ENCODE assay signal across 24 cellular contexts in the genomic region with DNA sequence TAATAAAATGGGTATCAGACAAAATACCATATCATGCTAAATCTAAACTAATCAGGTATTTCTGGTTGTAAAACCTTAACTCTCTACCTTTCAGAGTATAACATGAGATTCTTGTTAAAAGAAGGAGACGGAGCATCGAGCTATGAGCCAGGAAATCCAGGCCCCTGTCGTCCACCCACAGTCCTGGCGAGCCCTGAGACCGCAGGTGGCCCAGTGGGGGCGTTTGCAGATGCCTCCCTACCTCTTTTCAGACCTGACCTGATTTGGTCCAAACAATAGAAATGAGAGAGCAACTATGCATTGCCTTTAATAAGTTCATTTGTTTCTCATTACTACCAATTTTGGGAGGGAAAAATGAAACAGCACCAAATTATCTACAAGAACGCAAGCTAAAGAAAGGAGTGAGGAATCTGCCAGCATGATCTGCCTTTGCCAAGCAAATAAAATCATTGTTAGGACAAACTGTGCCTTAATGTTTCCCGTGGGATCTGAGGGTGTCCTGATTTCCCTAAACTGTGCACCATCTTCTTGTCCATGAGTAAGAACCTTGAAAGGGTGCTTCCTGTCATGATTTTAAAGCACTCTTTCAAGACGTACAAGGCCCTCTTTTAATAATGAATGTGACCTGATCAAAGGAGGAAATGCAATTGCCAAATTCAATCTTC.
"Had no signal": no experiment of that assay in that cellular context is flagged by ENCODE, and none has a peak within 500 bp of the region (broad histone marks: within the 10 kb centered on the region; RNA-seq: fewer than 3 reads in every experiment).

No MANE protein-coding gene starts in this region.

- H3K4me1 ChIP-seq: esophagus squamous epithelium, parathyroid adenoma, psoas muscle, spleen, upper lobe of left lung, uterus had no signal

- H3K9me3 ChIP-seq: esophagus squamous epithelium, psoas muscle, thoracic aorta, tibial nerve, upper lobe of left lung, uterus had no signal

- H3K36me3 ChIP-seq: esophagus squamous epithelium, neural progenitor cell, spleen, thoracic aorta, tibial nerve, upper lobe of left lung, uterus had no signal

- DNase-seq: cortex of kidney; effector memory CD8-positive, alpha-beta T cell; erythroblast; esophagus squamous epithelium; hypothalamus; immature natural killer cell; left ventricle myocardium superior; mesenchymal stem cell; mucosa of descending colon; naive B cell; psoas muscle; right cardiac atrium; spleen; stimulated activated CD4-positive, alpha-beta T cell treated with anti-CD3 and anti-CD28 coated beads, Interleukin-4, amount 100 ng/mL, for 4 hours; stimulated activated naive CD8-positive, alpha-beta T cell treated with anti-CD3 and anti-CD28 coated beads, Interleukin-15, Interleukin-2, amounts not matched to agents 100 U/mL and 50 U/mL, for 24 hours; substantia nigra; upper lobe of left lung; uterus had no signal

- H3K27ac ChIP-seq: esophagus squamous epithelium, neural progenitor cell, parathyroid adenoma, psoas muscle, skin epidermis, spleen, thoracic aorta, tibial nerve, upper lobe of left lung, uterus had no signal

- H3K27me3 ChIP-seq: neural progenitor cell, spleen, tibial nerve, upper lobe of left lung, uterus had no signal

- ATAC-seq: effector memory CD8-positive, alpha-beta T cell; left ventricle myocardium superior; mucosa of descending colon; psoas muscle; right cardiac atrium; stimulated activated memory B cell treated with anti-CD40 and anti-IgM and Interleukin-4, amounts not matched to agents 10 μg/mL and 1 μg/mL and 100 μg/mL, for 72 hours; stimulated activated naive CD8-positive, alpha-beta T cell treated with anti-CD3 and anti-CD28 coated beads, Interleukin-15, Interleukin-2, amounts not matched to agents 100 U/mL and 50 U/mL, for 24 hours had no signal

- H3K4me3 ChIP-seq: esophagus squamous epithelium, mucosa of descending colon, neural progenitor cell, psoas muscle, skin epidermis, spleen, thoracic aorta, tibial nerve, upper lobe of left lung, uterus had no signal
